Comparison of ENCODE assay signal across 23 cellular contexts in genomic region chr20:11780765-11781369, GRCh38.
DNase-seq lines count a peak whose midpoint lies in the region; ATAC-seq and TF ChIP-seq lines count a peak whose summit lies in the region.
"Had no signal": no experiment of that assay in that cellular context is flagged by ENCODE, and none has a peak within 500 bp of the region (broad histone marks: within the 10 kb centered on the region; RNA-seq: fewer than 3 reads in every experiment).

No MANE protein-coding gene starts in this region.

- no peak overlapping the region for H3K4me3 Mint-ChIP-seq in activated CD4-positive, alpha-beta T cell treated with anti-CD3 and anti-CD28 coated beads, Interleukin-2, amount 10 ng/mL, durations not matched to agents 7 days and 5 days
- H3K4me3 Mint-ChIP-seq: activated naive CD4-positive, alpha-beta T cell treated with anti-CD3 and anti-CD28 coated beads for 36 hours; activated T-cell treated with anti-CD3 and anti-CD28 coated beads, Interleukin-2, amount 50 U/mL, for 72 hours; CD8-positive, alpha-beta T cell; H9 had no signal

- H3K36me3 Mint-ChIP-seq in activated CD4-positive, alpha-beta T cell treated with anti-CD3 and anti-CD28 coated beads, Interleukin-2, amount 10 ng/mL, durations not matched to agents 7 days and 5 days (ENCODE audit: low read depth): no peaks in the 10 kb centered on the region
- H3K36me3 Mint-ChIP-seq: CD8-positive, alpha-beta T cell had no signal

- H3K4me2 ChIP-seq in GM23248 (ENCODE audit: unreplicated experiment): no peak overlapping the region
- H3K4me2 ChIP-seq: SK-N-SH had no signal

- H3K4me1 ChIP-seq in GM23248 (ENCODE audit: insufficient read depth): peaks cover 14% of the 10 kb centered on the region
- H3K4me1 ChIP-seq: psoas muscle had no signal

- 23 to 34% methylated on average over 2 of the region's 2 CpGs for WGBS in GM23248 (ENCODE audit: low coverage in 1 of 2, low lambda C conversion rate in 2 of 2, missing lambda C conversion rate in 2 of 2), 2 experiments

- H3K36me3 ChIP-seq in GM23248 (ENCODE audit: low read depth): no peaks in the 10 kb centered on the region
- H3K36me3 ChIP-seq: brain microvascular endothelial cell, heart left ventricle had no signal

- in situ Hi-C loops in GM23248 (cut with MboI): no loop called here

- H3K9me3 Mint-ChIP-seq in activated CD4-positive, alpha-beta T cell treated with anti-CD3 and anti-CD28 coated beads, Interleukin-2, amount 10 ng/mL, durations not matched to agents 7 days and 5 days: no peaks in the 10 kb centered on the region
- H3K9me3 Mint-ChIP-seq: activated naive CD4-positive, alpha-beta T cell treated with anti-CD3 and anti-CD28 coated beads for 36 hours; H9 had no signal

- no peaks in the 10 kb centered on the region for H3K9me3 ChIP-seq in GM23248 (ENCODE audit: low read depth)
- H3K9me3 ChIP-seq: heart left ventricle, psoas muscle, SK-N-SH had no signal

- POLR2A ChIA-PET in GM10248 (lab: Yijun Ruan, JAX): no interaction called here
- POLR2A ChIA-PET in activated CD4-positive, alpha-beta T cell treated with anti-CD3 and anti-CD28 coated beads, Interleukin-2, amount 10 ng/mL, durations not matched to agents 7 days and 5 days (lab: Charles Lee): no interaction called here

- H3K9ac ChIP-seq in GM23248: no peak overlapping the region
- H3K9ac ChIP-seq: SK-N-SH had no signal

- H3K27ac Mint-ChIP-seq in activated CD4-positive, alpha-beta T cell treated with anti-CD3 and anti-CD28 coated beads, Interleukin-2, amount 10 ng/mL, durations not matched to agents 7 days and 5 days: no peak overlapping the region
- H3K27ac Mint-ChIP-seq: activated naive CD4-positive, alpha-beta T cell treated with anti-CD3 and anti-CD28 coated beads for 36 hours; activated T-cell treated with anti-CD3 and anti-CD28 coated beads, Interleukin-2, amount 50 U/mL, for 72 hours; CD8-positive, alpha-beta T cell; H9 had no signal

- no peak overlapping the region for H2AFZ ChIP-seq in GM23248

- no peaks in the 10 kb centered on the region; the same call in 1 of the 2 replicates for H3K27me3 ChIP-seq in GM23248 (replicated peaks; ENCODE audit: insufficient read depth)
- H3K27me3 ChIP-seq: brain microvascular endothelial cell, heart left ventricle had no signal

- H3K4me3 ChIP-seq in GM23248: no peak overlapping the region
- H3K4me3 ChIP-seq: heart left ventricle, psoas muscle had no signal

- H3K79me2 ChIP-seq in GM23248 (ENCODE audit: insufficient read depth): no peaks in the 10 kb centered on the region

- no peaks in the 10 kb centered on the region for H3K4me1 Mint-ChIP-seq in activated CD4-positive, alpha-beta T cell treated with anti-CD3 and anti-CD28 coated beads, Interleukin-2, amount 10 ng/mL, durations not matched to agents 7 days and 5 days

- no peaks in the 10 kb centered on the region for H3K27me3 Mint-ChIP-seq in activated CD4-positive, alpha-beta T cell treated with anti-CD3 and anti-CD28 coated beads, Interleukin-2, amount 10 ng/mL, durations not matched to agents 7 days and 5 days

- CTCF ChIA-PET in GM10248 (lab: Yijun Ruan, JAX): no interaction called here
- CTCF ChIA-PET in activated CD4-positive, alpha-beta T cell treated with anti-CD3 and anti-CD28 coated beads, Interleukin-2, amount 10 ng/mL, durations not matched to agents 7 days and 5 days (lab: Charles Lee): no interaction called here

- TF ChIP-seq CTCF in GM10248 (IDR thresholded peaks at IDR 0.05; ENCODE audit: control extremely low read depth, extremely low read depth, low read depth, missing control alignments): no peak

- H4K20me1 ChIP-seq in GM23248 (ENCODE audit: insufficient read depth): no peaks in the 10 kb centered on the region

- no peak overlapping the region for H3K27ac ChIP-seq in GM23248
- H3K27ac ChIP-seq: brain microvascular endothelial cell, heart left ventricle, psoas muscle had no signal

- no peaks in the 10 kb centered on the region for H3K9me2 ChIP-seq in GM23248 (ENCODE audit: insufficient read depth)
- H3K9me2 ChIP-seq: SK-N-SH had no signal

- ATAC-seq in GM19043 (IDR thresholded peaks at IDR 0.05; ENCODE audit: low read depth, unreplicated experiment): peak; percentile 58
- peak; percentile 64 for ATAC-seq in HG02759 (IDR thresholded peaks at IDR 0.05; ENCODE audit: unreplicated experiment)
- ATAC-seq in HG03354 (IDR thresholded peaks at IDR 0.05; ENCODE audit: poor library complexity, severe bottlenecking, unreplicated experiment): peak; percentile 91
- ATAC-seq: activated T-cell treated with anti-CD3 and anti-CD28 coated beads, Interleukin-2, amount 50 U/mL, for 72 hours; CD8-positive, alpha-beta T cell; heart left ventricle; psoas muscle had no signal

- peaks cover 16% of the 10 kb centered on the region; the same call in 1 of the 2 replicates for H3F3A ChIP-seq in GM23248 (ENCODE audit: insufficient read depth)

- DNase-seq in GM10248 (ENCODE audit: extremely low spot score): peak; percentile 11
- no peak for DNase-seq in activated CD4-positive, alpha-beta T cell treated with anti-CD3 and anti-CD28 coated beads, Interleukin-2, amount 10 ng/mL, durations not matched to agents 7 days and 5 days
- DNase-seq in kidney tubule cell (ENCODE audit: low spot score): no peak
- no peak for DNase-seq in GM23248
- DNase-seq in epidermal melanocyte (ENCODE audit: insufficient read length, low spot score): no peak
- DNase-seq: activated CD4-positive, alpha-beta T cell treated with anti-CD3 and anti-CD28 coated beads for 4 hours; activated naive CD4-positive, alpha-beta T cell treated with anti-CD3 and anti-CD28 coated beads for 36 hours; activated T-cell treated with anti-CD3 and anti-CD28 coated beads, Interleukin-2, amount 50 U/mL, for 72 hours; AML-193; brain microvascular endothelial cell; CD8-positive, alpha-beta T cell; DMS 273 treated with DMSO at 0.1 percent for 48 hours; erythroblast; H9; heart left ventricle; NCI-H446; NCI-H82; psoas muscle; SK-N-SH; trophoblast cell had no signal
